1 cellular context compared by ENCODE assay signal in the genomic region with DNA sequence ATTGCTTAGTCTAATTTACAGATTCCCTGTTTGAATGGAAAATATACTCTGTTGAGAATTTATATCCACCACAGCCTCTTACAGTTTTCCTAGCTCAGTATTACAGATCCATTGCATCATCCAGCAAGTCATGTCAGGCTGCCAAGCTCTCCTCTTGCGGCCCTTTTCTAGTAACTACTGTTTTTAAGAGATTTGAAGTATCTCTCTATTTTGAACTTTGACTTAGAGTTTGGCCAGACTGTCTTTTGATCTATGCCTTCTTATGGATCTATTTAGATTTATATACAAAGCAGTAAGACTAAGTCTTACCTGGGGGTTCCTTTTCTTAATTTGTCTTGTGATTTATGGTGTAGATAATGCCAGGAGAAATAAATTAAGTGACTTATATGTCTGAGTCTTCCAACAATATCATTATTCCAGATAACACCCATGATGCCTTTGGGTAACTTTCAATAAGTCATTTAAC.
TF ChIP-seq lines count a peak whose summit lies in the region.

No MANE protein-coding gene starts in this region.

TF ChIP-seq in HepG2, 621 proteins besides CTCF, POLR2A, EP300 and RAD21:
- TF ChIP-seq, protein P1, sequence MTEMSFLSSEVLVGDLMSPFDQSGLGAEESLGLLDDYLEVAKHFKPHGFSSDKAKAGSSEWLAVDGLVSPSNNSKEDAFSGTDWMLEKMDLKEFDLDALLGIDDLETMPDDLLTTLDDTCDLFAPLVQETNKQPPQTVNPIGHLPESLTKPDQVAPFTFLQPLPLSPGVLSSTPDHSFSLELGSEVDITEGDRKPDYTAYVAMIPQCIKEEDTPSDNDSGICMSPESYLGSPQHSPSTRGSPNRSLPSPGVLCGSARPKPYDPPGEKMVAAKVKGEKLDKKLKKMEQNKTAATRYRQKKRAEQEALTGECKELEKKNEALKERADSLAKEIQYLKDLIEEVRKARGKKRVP (CRISPR knock-in tag; IDR thresholded peaks at IDR 0.05), result peak in 1 of 2 experiments; percentile 94; a peak in 2 of 4 replicates
- TF ChIP-seq ZNF558 (CRISPR knock-in tag; IDR thresholded peaks at IDR 0.05; ENCODE audit: borderline replicate concordance) (no peak), CEBPB (IDR thresholded peaks at IDR 0.05; ENCODE audit: borderline replicate concordance, low read depth, low read length) (peak; percentile 73; the same call in 1 of the 2 replicates), ZNF230 (CRISPR knock-in tag; IDR thresholded peaks at IDR 0.05) (no peak), CEBPG (CRISPR knock-in tag; IDR thresholded peaks at IDR 0.05) (peak; percentile 47; the same call in 1 of the 2 replicates), PAF1 (CRISPR knock-in tag; IDR thresholded peaks at IDR 0.05) (no peak)
